Comparison of ENCODE assay signal across 34 cellular contexts in the genomic region with DNA sequence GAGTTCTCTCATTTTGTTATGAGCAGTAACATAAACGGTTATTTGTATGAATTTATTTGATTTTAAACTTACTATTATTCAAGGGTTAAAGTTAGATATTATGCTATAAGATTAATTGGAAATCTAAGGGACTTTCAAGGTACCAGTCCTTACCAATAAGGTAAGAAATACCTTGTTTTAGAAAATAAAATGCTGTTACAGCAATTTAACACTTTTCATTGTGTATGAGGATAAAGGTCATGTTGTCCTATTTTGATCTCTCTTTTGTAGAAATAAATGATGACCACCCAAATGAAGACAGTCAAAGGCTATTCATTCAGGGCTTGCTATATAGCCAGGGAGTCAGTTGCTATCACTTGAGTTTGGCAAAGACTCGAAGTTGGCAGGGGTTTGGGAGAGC.
DNase-seq lines count a peak whose midpoint lies in the region; ATAC-seq, FAIRE-seq and TF ChIP-seq lines count a peak whose summit lies in the region.
"Had no signal": no experiment of that assay in that cellular context is flagged by ENCODE, and none has a peak within 500 bp of the region (broad histone marks: within the 10 kb centered on the region; RNA-seq: fewer than 3 reads in every experiment).

No MANE protein-coding gene starts in this region.

- H3K18ac ChIP-seq in IMR-90 (ENCODE audit: low read depth, low read length), result no peak overlapping the region

- H4K91ac ChIP-seq in IMR-90 (ENCODE audit: insufficient read depth, low read depth, low read length), result no peak overlapping the region

- no peak overlapping the region for H2BK5ac ChIP-seq in IMR-90 (ENCODE audit: low read depth, low read length, poor library complexity, severe bottlenecking)

- no peaks in the 10 kb centered on the region for H3K4me1 ChIP-seq in HepG2 (ENCODE audit: insufficient read depth, low read length)
- no peaks in the 10 kb centered on the region for H3K4me1 ChIP-seq in right lobe of liver
- H3K4me1 ChIP-seq in A549, result no peaks in the 10 kb centered on the region
- H3K4me1 ChIP-seq in IMR-90 (ENCODE audit: control insufficient read depth, insufficient read depth, low read length), result no peaks in the 10 kb centered on the region
- no peaks in the 10 kb centered on the region for H3K4me1 ChIP-seq in K562 (replicated peaks in 1 of 2; ENCODE audit: control insufficient read depth in 2 of 2, insufficient read depth in 2 of 2, low read length in 2 of 2)
- H3K4me1 ChIP-seq: BE2C; BLaER1; BLaER1 treated with 17β-estradiol and CSF1 and Interleukin-3, amounts not matched to agents 10 nM and 100 nM; Caco-2 had no signal

- H3K36me3 ChIP-seq in HepG2 (replicated peaks in 1 of 2; ENCODE audit: control insufficient read depth in 1 of 2, insufficient read depth in 2 of 2, low read length in 2 of 2) (no peaks in the 10 kb centered on the region), right lobe of liver (no peaks in the 10 kb centered on the region), IMR-90 (ENCODE audit: control insufficient read depth, insufficient read depth, low read length) (no peaks in the 10 kb centered on the region), K562 (ENCODE audit: control insufficient read depth, insufficient read depth, low read length) (no peaks in the 10 kb centered on the region)
- H3K36me3 ChIP-seq: BE2C; BLaER1; BLaER1 treated with 17β-estradiol and CSF1 and Interleukin-3, amounts not matched to agents 10 nM and 100 nM had no signal

- DNase-seq in HepG2 (ENCODE audit: low spot score) (no peak), right lobe of liver (no peak), A549 (ENCODE audit: low read depth in 1 of 2, low spot score in 1 of 2) (no peak), IMR-90 (no peak), K562 (ENCODE audit: extremely low read depth in 1 of 4, low spot score in 3 of 4) (no peak), SHP77 (lab: John Stamatoyannopoulos, UW) (no peak), LoVo (ENCODE audit: low spot score) (no peak), cerebellum (ENCODE audit: low spot score) (no peak)
- DNase-seq: 8988T; ACHN; AML-193; BE2C; C1 segment of cervical spinal cord; Caco-2; Calu3; CD4-positive, alpha-beta memory T cell; CD4-positive, alpha-beta T cell; CD4-positive, CD25-positive, alpha-beta regulatory T cell; CD8-positive, alpha-beta memory T cell; CD8-positive, alpha-beta T cell; COR-L47; DMS 273 treated with DMSO at 0.1 percent for 48 hours; DMS153; DMS53; DMS79; DMS79 treated with DMSO at 0.1 percent for 48 hours; DND-41; EL had no signal

- no peak for TF ChIP-seq EP300 in HepG2 (IDR thresholded peaks at IDR 0.05; ENCODE audit: low read depth in 2 of 2, low read length in 2 of 2)
- no peak for TF ChIP-seq EP300 in HepG2 (CRISPR knock-in tag; IDR thresholded peaks at IDR 0.05; ENCODE audit: borderline replicate concordance)
- TF ChIP-seq EP300 in A549 (IDR thresholded peaks at IDR 0.05), result no peak
- no peak for TF ChIP-seq EP300 in K562 (IDR thresholded peaks at IDR 0.05; ENCODE audit: low read length)

- no peak overlapping the region for H2BK15ac ChIP-seq in IMR-90 (ENCODE audit: low read depth, low read length)

- H2BK20ac ChIP-seq in IMR-90 (ENCODE audit: low read depth, low read length), result no peak overlapping the region

- H3K9me3 ChIP-seq in HepG2 (ENCODE audit: low read length) (peaks cover 84% of the 10 kb centered on the region), right lobe of liver (no peaks in the 10 kb centered on the region), A549 (no peaks in the 10 kb centered on the region), IMR-90 (ENCODE audit: control insufficient read depth, insufficient read depth, low read length) (peaks cover 2% of the 10 kb centered on the region; the same call in 1 of the 2 replicates), K562 (replicated peaks; ENCODE audit: control insufficient read depth, insufficient read depth, low read depth, low read length) (no peaks in the 10 kb centered on the region)
- H3K9me3 ChIP-seq: BE2C; BLaER1; BLaER1 treated with 17β-estradiol and CSF1 and Interleukin-3, amounts not matched to agents 10 nM and 100 nM had no signal

- no peak overlapping the region for H4K8ac ChIP-seq in IMR-90 (ENCODE audit: low read depth in 2 of 2, low read length in 2 of 2)

- no peak for TF ChIP-seq CTCF in HepG2 (CRISPR knock-in tag; IDR thresholded peaks at IDR 0.05)
- TF ChIP-seq CTCF in right lobe of liver (IDR thresholded peaks at IDR 0.05), result no peak
- no peak for TF ChIP-seq CTCF in A549 (IDR thresholded peaks at IDR 0.05)
- TF ChIP-seq CTCF in IMR-90 (conservative IDR thresholded peaks at IDR 0.05; ENCODE audit: low read depth, low read length), result no peak
- TF ChIP-seq CTCF in K562 (IDR thresholded peaks at IDR 0.05 in 2 of 3, conservative IDR thresholded peaks at IDR 0.05 in 1 of 3; ENCODE audit: insufficient read depth in 2 of 3, low read depth in 1 of 3, low read length in 3 of 3), result no peak

- no peak for TF ChIP-seq RAD21 in HepG2 (CRISPR knock-in tag; IDR thresholded peaks at IDR 0.05)
- no peak for TF ChIP-seq RAD21 in A549 (conservative IDR thresholded peaks at IDR 0.05 in 1 of 2, IDR thresholded peaks at IDR 0.05 in 1 of 2)
- TF ChIP-seq RAD21 in IMR-90 (IDR thresholded peaks at IDR 0.05; ENCODE audit: low read length), result no peak
- no peak for TF ChIP-seq RAD21 in K562 (CRISPR knock-in tag; conservative IDR thresholded peaks at IDR 0.05 in 1 of 2, IDR thresholded peaks at IDR 0.05 in 1 of 2)

- CTCF ChIA-PET in HepG2 (lab: Yijun Ruan, JAX; ENCODE audit: low intra/inter-chr PET ratio, low total read pairs), result no interaction called here
- CTCF ChIA-PET in A549 (lab: Yijun Ruan, JAX), result interaction anchor here (0.6 kb wide), 2 partner anchors 32 to 321 kb away, joined by 3 to 5 read pairs; no protein-coding TSS in a partner anchor
- CTCF ChIA-PET in IMR-90 (lab: Yijun Ruan, JAX), result no interaction called here
- CTCF ChIA-PET in K562 (lab: Yijun Ruan, JAX; ENCODE audit: low intra/inter-chr PET ratio), result no interaction called here

- no peaks in the 10 kb centered on the region for H3K79me2 ChIP-seq in HepG2 (ENCODE audit: insufficient read depth, low read length)
- H3K79me2 ChIP-seq in K562 (ENCODE audit: control insufficient read depth, insufficient read depth, low read length), result no peaks in the 10 kb centered on the region

- FAIRE-seq in HepG2 (lab: Jason Lieb, UNC) (no peak), A549 (lab: Jason Lieb, UNC) (no peak), K562 (lab: Jason Lieb, UNC) (no peak)
- FAIRE-seq: A204.1, D721Med had no signal

- H2AFZ ChIP-seq in HepG2 (ENCODE audit: low read length), result no peak overlapping the region
- H2AFZ ChIP-seq in IMR-90 (replicated peaks; ENCODE audit: low read length, poor library complexity), result no peak overlapping the region
- no peak overlapping the region for H2AFZ ChIP-seq in K562 (ENCODE audit: low read depth, low read length)

- H3K23ac ChIP-seq in IMR-90 (ENCODE audit: low read depth, low read length), result no peak overlapping the region

- H4K20me1 ChIP-seq in HepG2 (ENCODE audit: insufficient read depth, low read length) (no peaks in the 10 kb centered on the region), IMR-90 (ENCODE audit: insufficient read depth, low read length) (no peaks in the 10 kb centered on the region), K562 (replicated peaks; ENCODE audit: control insufficient read depth, insufficient read depth, low read length) (no peaks in the 10 kb centered on the region)
- H4K20me1 ChIP-seq: BLaER1; BLaER1 treated with 17β-estradiol and CSF1 and Interleukin-3, amounts not matched to agents 10 nM and 100 nM had no signal

- no peaks in the 10 kb centered on the region for H3K9me1 ChIP-seq in IMR-90 (ENCODE audit: insufficient read depth, low read length)
- no peaks in the 10 kb centered on the region for H3K9me1 ChIP-seq in K562 (ENCODE audit: control insufficient read depth, insufficient read depth, low read length)

- TF ChIP-seq POLR2A in HepG2 (IDR thresholded peaks at IDR 0.05; ENCODE audit: insufficient read depth in 1 of 2, low read depth in 2 of 2, low read length in 2 of 2) (no peak), right lobe of liver (IDR thresholded peaks at IDR 0.05) (no peak), A549 (IDR thresholded peaks at IDR 0.05; ENCODE audit: low read length) (no peak), IMR-90 (IDR thresholded peaks at IDR 0.05; ENCODE audit: low read depth, low read length) (no peak), K562 (conservative IDR thresholded peaks at IDR 0.05) (no peak)

- no peak overlapping the region for H3K27ac ChIP-seq in HepG2 (ENCODE audit: extremely low read length, insufficient read depth, low read length)
- H3K27ac ChIP-seq in right lobe of liver, result no peak overlapping the region
- no peak overlapping the region for H3K27ac ChIP-seq in A549
- H3K27ac ChIP-seq in IMR-90 (ENCODE audit: insufficient read depth, low read length), result no peak overlapping the region
- H3K27ac ChIP-seq in K562 (ENCODE audit: extremely low read depth, low read depth, low read length), result no peak overlapping the region
- H3K27ac ChIP-seq: 22Rv1; BLaER1; BLaER1 treated with 17β-estradiol and CSF1 and Interleukin-3, amounts not matched to agents 10 nM and 100 nM; C4-2B had no signal

- no peak overlapping the region for H2BK120ac ChIP-seq in IMR-90 (ENCODE audit: low read depth, low read length)

- in situ Hi-C loops in HepG2 (cut with HindIII; ENCODE audit: extremely low pct_ligation_motif_present, low pct_unique_long_range_greater_than_20kb) (no loop called here), IMR-90 (cut with MboI; ENCODE audit: low sequenced_read_pairs) (no loop called here), K562 (cut with MboI) (no loop called here)

- POLR2A ChIA-PET in HepG2 (lab: Yijun Ruan, JAX), result no interaction called here
- POLR2A ChIA-PET in A549 (lab: Yijun Ruan, JAX), result no interaction called here
- POLR2A ChIA-PET in IMR-90 (lab: Charles Lee; ENCODE audit: unreplicated experiment), result no interaction called here
- POLR2A ChIA-PET in K562 (lab: Yijun Ruan, JAX), result no interaction called here

- H3K4me3 ChIP-seq in HepG2 (replicated peaks in 1 of 3; ENCODE audit: insufficient read depth in 1 of 3, low read depth in 2 of 3, low read length in 3 of 3) (no peak overlapping the region), right lobe of liver (no peak overlapping the region), A549 (no peak overlapping the region), IMR-90 (ENCODE audit: insufficient read depth, low read depth, low read length) (no peak overlapping the region), K562 (no peak overlapping the region)
- H3K4me3 ChIP-seq: BLaER1; BLaER1 treated with 17β-estradiol and CSF1 and Interleukin-3, amounts not matched to agents 10 nM and 100 nM had no signal

- no peak overlapping the region for H3K56ac ChIP-seq in IMR-90 (ENCODE audit: extremely low read depth, insufficient read depth, low read length)

- ATAC-seq in HepG2 (no peak), right lobe of liver (no peak), A549 (no peak), IMR-90 (ENCODE audit: low read depth) (no peak), K562 (no peak)
- ATAC-seq: CD8-positive, alpha-beta T cell had no signal

- BruUV-seq in HepG2 (replicated peaks; lab: Mats Ljungman, UMichigan), result no TSS peak
- BruUV-seq in IMR-90 (replicated peaks; lab: Mats Ljungman, UMichigan), result no TSS peak
- no TSS peak for BruUV-seq in K562 (replicated peaks; lab: Mats Ljungman, UMichigan)

- H3K4ac ChIP-seq in IMR-90 (ENCODE audit: low read depth, low read length), result no peak overlapping the region

- H3K27me3 ChIP-seq in HepG2 (ENCODE audit: control insufficient read depth in 1 of 2, insufficient read depth in 2 of 2, low read length in 2 of 2) (no peaks in the 10 kb centered on the region), right lobe of liver (no peaks in the 10 kb centered on the region), IMR-90 (ENCODE audit: control insufficient read depth, insufficient read depth, low read length) (no peaks in the 10 kb centered on the region), K562 (ENCODE audit: control insufficient read depth in 2 of 2, insufficient read depth in 2 of 2, low read length in 2 of 2) (no peaks in the 10 kb centered on the region)
- H3K27me3 ChIP-seq: BE2C; BLaER1; BLaER1 treated with 17β-estradiol and CSF1 and Interleukin-3, amounts not matched to agents 10 nM and 100 nM had no signal

- dilution Hi-C loops in IMR-90 (cut with HindIII; ENCODE audit: low sequenced_read_pairs, unreplicated experiment), result no loop called here

- intact Hi-C loops in HepG2 (cut with micrococcal nuclease; ENCODE audit: unreplicated experiment) (no loop called here), right lobe of liver (cut with DNase I) (no loop called here), IMR-90 (cut with micrococcal nuclease) (no loop called here), K562 (cut with micrococcal nuclease) (no loop called here)

- H3K9ac ChIP-seq in HepG2 (ENCODE audit: insufficient read depth, low read depth, low read length) (no peak overlapping the region), IMR-90 (ENCODE audit: low read depth, low read length) (no peak overlapping the region), K562 (ENCODE audit: insufficient read depth in 1 of 2, low read depth in 2 of 2, low read length in 2 of 2) (no peak overlapping the region)
- H3K9ac ChIP-seq: BLaER1; BLaER1 treated with 17β-estradiol and CSF1 and Interleukin-3, amounts not matched to agents 10 nM and 100 nM had no signal

- no peak overlapping the region for H4K5ac ChIP-seq in IMR-90 (ENCODE audit: low read depth, low read length)

- H3K79me1 ChIP-seq in IMR-90 (ENCODE audit: low read depth in 1 of 2, low read length in 2 of 2), result no peaks in the 10 kb centered on the region

- WGBS in HepG2 (ENCODE audit: low lambda C conversion rate), result 0% methylated on average over 2 of the region's 2 CpGs
- WGBS in right lobe of liver (ENCODE audit: insufficient coverage, low coverage, low lambda C conversion rate, missing lambda C conversion rate), result 25% methylated on average over 2 of the region's 2 CpGs
- WGBS in A549 (ENCODE audit: missing lambda C conversion rate), result 21% methylated on average over 2 of the region's 2 CpGs
- no CpG with 5 or more reads among the region's 2 CpGs for WGBS in IMR-90 (ENCODE audit: extremely low coverage in 2 of 2, insufficient read length in 1 of 2), 2 experiments
- WGBS in K562 (ENCODE audit: insufficient coverage, low coverage, missing lambda C conversion rate), result 0% methylated on average over 2 of the region's 2 CpGs

- no peak overlapping the region for H2AK5ac ChIP-seq in IMR-90 (ENCODE audit: low read depth, low read length)

- H3K14ac ChIP-seq in IMR-90 (replicated peaks; ENCODE audit: low read depth, low read length), result no peak overlapping the region

- no peak overlapping the region for H3K4me2 ChIP-seq in HepG2 (ENCODE audit: low read depth, low read length)
- H3K4me2 ChIP-seq in A549, result no peak overlapping the region
- no peak overlapping the region for H3K4me2 ChIP-seq in IMR-90 (ENCODE audit: low read depth, low read length)
- no peak overlapping the region for H3K4me2 ChIP-seq in K562 (ENCODE audit: insufficient read depth, low read length)
- H3K4me2 ChIP-seq: BLaER1; BLaER1 treated with 17β-estradiol and CSF1 and Interleukin-3, amounts not matched to agents 10 nM and 100 nM had no signal

- H2AK9ac ChIP-seq in IMR-90 (replicated peaks; ENCODE audit: low read depth, low read length, poor library complexity), result no peak overlapping the region
